13 cellular contexts compared by ENCODE assay signal in genomic region chr6:22657341-22657985, GRCh38.
A peak's percentile ranks its signal among the peaks of the same experiment; 100 is the strongest.
DNase-seq lines count a peak whose midpoint lies in the region; ATAC-seq and TF ChIP-seq lines count a peak whose summit lies in the region.
"Had no signal": no experiment of that assay in that cellular context is flagged by ENCODE, and none has a peak within 500 bp of the region (broad histone marks: within the 10 kb centered on the region; RNA-seq: fewer than 3 reads in every experiment).

No MANE protein-coding gene starts in this region.

- no peaks in the 10 kb centered on the region for H3K36me3 ChIP-seq in CD8-positive, alpha-beta T cell (ENCODE audit: insufficient read depth, low read length)
- H3K36me3 ChIP-seq: esophagus squamous epithelium had no signal

- DNase-seq in caudate nucleus (lab: John Stamatoyannopoulos, UW) = peak in 52 of 61 donors; percentile 1 to 86 (median 56)
- DNase-seq in osteocyte (ENCODE audit: extremely low spot score, unreplicated experiment) = no peak
- no peak for DNase-seq in RWPE1 (ENCODE audit: low spot score)
- DNase-seq in glomerular visceral epithelial cell (ENCODE audit: extremely low spot score) = no peak
- DNase-seq in cerebellar nuclear complex (lab: John Stamatoyannopoulos, UW) = no peak
- no peak for DNase-seq in CD8-positive, alpha-beta T cell
- DNase-seq: activated effector memory CD4-positive, alpha-beta T cell treated with Interleukin-2 at 50 U/mL for 16 hours; esophagus squamous epithelium; PC-9; stimulated activated naive CD4-positive, alpha-beta T cell had no signal

- intact Hi-C loops in CD8-positive, alpha-beta T cell (cut with DNase I, micrococcal nuclease) = no loop called here

- H3K27me3 ChIP-seq in CD8-positive, alpha-beta T cell (ENCODE audit: insufficient read depth, low read length) = no peaks in the 10 kb centered on the region
- H3K27me3 ChIP-seq: esophagus squamous epithelium had no signal

- no peaks in the 10 kb centered on the region for H3K9me3 ChIP-seq in CD8-positive, alpha-beta T cell (ENCODE audit: low read length)
- H3K9me3 ChIP-seq: esophagus squamous epithelium had no signal

- TF ChIP-seq CTCF in osteocyte (IDR thresholded peaks at IDR 0.05) (no peak), RWPE1 (conservative IDR thresholded peaks at IDR 0.05; ENCODE audit: low read depth) (no peak)
- no peak for TF ChIP-seq CTCF in CD8-positive, alpha-beta T cell (IDR thresholded peaks at IDR 0.05)

- CTCF ChIA-PET in RWPE1 (lab: Yijun Ruan, JAX) = interaction anchor here (0.6 kb wide), 1 partner anchor 1147 kb away, joined by 4 read pairs; no protein-coding TSS in a partner anchor
- CTCF ChIA-PET in CD8-positive, alpha-beta T cell (lab: Charles Lee) = no interaction called here

- POLR2A ChIA-PET in RWPE1 (lab: Yijun Ruan, JAX; ENCODE audit: low non-redundant PET) = no interaction called here
- POLR2A ChIA-PET in CD8-positive, alpha-beta T cell (lab: Charles Lee) = no interaction called here

- H3K4me1 ChIP-seq in CD8-positive, alpha-beta T cell (ENCODE audit: insufficient read depth, low read length) = no peaks in the 10 kb centered on the region

- H3K9me3 Mint-ChIP-seq in osteocyte (ENCODE audit: unreplicated experiment) = no peaks in the 10 kb centered on the region
- H3K9me3 Mint-ChIP-seq in CD8-positive, alpha-beta T cell = no peaks in the 10 kb centered on the region
- H3K9me3 Mint-ChIP-seq: WTC11 had no signal

- no peak overlapping the region for H3K4me3 ChIP-seq in CD8-positive, alpha-beta T cell (ENCODE audit: low read depth, low read length)
- H3K4me3 ChIP-seq: esophagus squamous epithelium, PC-9 had no signal

- H3K27ac ChIP-seq in caudate nucleus (ENCODE audit: low read depth, low read length) = peak overlapping the region; percentile 81
- no peak overlapping the region for H3K27ac ChIP-seq in RWPE1
- H3K27ac ChIP-seq in CD8-positive, alpha-beta T cell (ENCODE audit: low read depth, low read length) = no peak overlapping the region
- H3K27ac ChIP-seq: esophagus squamous epithelium, PC-9 had no signal

- H3K27ac Mint-ChIP-seq in osteocyte (ENCODE audit: unreplicated experiment) = peak overlapping the region; percentile 60
- H3K27ac Mint-ChIP-seq in CD8-positive, alpha-beta T cell = no peak overlapping the region
- H3K27ac Mint-ChIP-seq: WTC11 had no signal

- no peak overlapping the region for H3K4me3 Mint-ChIP-seq in osteocyte (ENCODE audit: unreplicated experiment)
- no peak overlapping the region for H3K4me3 Mint-ChIP-seq in CD8-positive, alpha-beta T cell
- H3K4me3 Mint-ChIP-seq: WTC11 had no signal

- H3K4me1 Mint-ChIP-seq in osteocyte (ENCODE audit: unreplicated experiment) = peaks cover 31% of the 10 kb centered on the region
- H3K4me1 Mint-ChIP-seq in CD8-positive, alpha-beta T cell (ENCODE audit: low read depth) = no peaks in the 10 kb centered on the region

- no peaks in the 10 kb centered on the region for H3K36me3 Mint-ChIP-seq in osteocyte (ENCODE audit: unreplicated experiment)
- no peaks in the 10 kb centered on the region for H3K36me3 Mint-ChIP-seq in CD8-positive, alpha-beta T cell
- H3K36me3 Mint-ChIP-seq: WTC11 had no signal

- ATAC-seq in GM18867 (IDR thresholded peaks at IDR 0.05; ENCODE audit: unreplicated experiment) (peak; percentile 66), HG03354 (IDR thresholded peaks at IDR 0.05; ENCODE audit: poor library complexity, severe bottlenecking, unreplicated experiment) (peak; percentile 55)
- ATAC-seq in CD8-positive, alpha-beta T cell = no peak
- ATAC-seq: WTC11 had no signal

- H3K27me3 Mint-ChIP-seq in osteocyte (ENCODE audit: unreplicated experiment) = no peaks in the 10 kb centered on the region
- no peaks in the 10 kb centered on the region for H3K27me3 Mint-ChIP-seq in CD8-positive, alpha-beta T cell (ENCODE audit: low read depth)

Comparison
In these comparisons a context has a peak if more than half of its experiments do, and no peak if none do; other contexts are left out.
1. DNase-seq: peak in caudate nucleus (52 of 61); none in osteocyte (single experiment), RWPE1 (single experiment), glomerular visceral epithelial cell (single experiment), cerebellar nuclear complex (0 of 2) and CD8-positive, alpha-beta T cell (0 of 7).